In the genomic region with DNA sequence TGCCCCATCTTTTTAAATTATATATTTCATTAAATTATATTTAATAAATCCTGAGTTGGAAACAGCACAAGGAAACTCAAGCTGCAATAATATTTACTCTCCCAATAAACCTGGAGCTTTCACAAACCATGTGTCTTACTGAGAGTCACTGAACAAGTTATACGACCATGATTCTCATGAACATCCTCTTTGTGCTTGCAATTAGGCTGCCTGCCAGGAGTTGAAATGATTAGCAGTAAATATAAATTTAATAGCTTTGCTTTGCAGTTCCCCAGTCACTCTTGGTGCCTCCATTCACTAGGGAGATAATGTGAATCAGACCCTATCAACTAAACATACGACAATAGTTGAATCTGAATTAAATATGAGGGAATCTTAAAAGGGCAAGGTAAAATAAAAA, we compare ENCODE assay signal across 12 cellular contexts.
DNase-seq lines count a peak whose midpoint lies in the region; TF ChIP-seq lines count a peak whose summit lies in the region.
"Had no signal": no experiment of that assay in that cellular context is flagged by ENCODE, and none has a peak within 500 bp of the region (broad histone marks: within the 10 kb centered on the region; RNA-seq: fewer than 3 reads in every experiment).

No MANE protein-coding gene starts in this region.

- no peak overlapping the region for H3K4me3 Mint-ChIP-seq in activated naive CD4-positive, alpha-beta T cell treated with anti-CD3 and anti-CD28 coated beads for 36 hours
- H3K4me3 Mint-ChIP-seq: activated CD8-positive, alpha-beta T cell treated with anti-CD3 and anti-CD28 coated beads, Interleukin-2, amount 10 ng/mL, durations not matched to agents 7 days and 5 days; stimulated activated naive B cell treated with anti-CD40 and anti-IgM and Interleukin-4, amounts not matched to agents 10 μg/mL and 1 μg/mL and 100 μg/mL, for 72 hours had no signal

- H3K9me3 Mint-ChIP-seq in activated naive CD4-positive, alpha-beta T cell treated with anti-CD3 and anti-CD28 coated beads for 36 hours, result no peaks in the 10 kb centered on the region
- H3K9me3 Mint-ChIP-seq: stimulated activated naive B cell treated with anti-CD40 and anti-IgM and Interleukin-4, amounts not matched to agents 10 μg/mL and 1 μg/mL and 100 μg/mL, for 72 hours had no signal

- no peaks in the 10 kb centered on the region for H3K4me1 Mint-ChIP-seq in activated naive CD4-positive, alpha-beta T cell treated with anti-CD3 and anti-CD28 coated beads for 36 hours (ENCODE audit: low read depth)
- H3K4me1 Mint-ChIP-seq: stimulated activated naive B cell treated with anti-CD40 and anti-IgM and Interleukin-4, amounts not matched to agents 10 μg/mL and 1 μg/mL and 100 μg/mL, for 72 hours had no signal

- H3K4me3 ChIP-seq in coronary artery, result no peak overlapping the region
- H3K4me3 ChIP-seq: BLaER1 treated with 17β-estradiol and CSF1 and Interleukin-3, amounts not matched to agents 10 nM and 100 nM had no signal

- CTCF ChIA-PET in activated naive CD4-positive, alpha-beta T cell treated with anti-CD3 and anti-CD28 coated beads for 36 hours (lab: Charles Lee), result no interaction called here

- H3K27ac ChIP-seq in coronary artery, result no peak overlapping the region
- H3K27ac ChIP-seq: BLaER1 treated with 17β-estradiol and CSF1 and Interleukin-3, amounts not matched to agents 10 nM and 100 nM had no signal

- intact Hi-C loops in activated naive CD4-positive, alpha-beta T cell treated with anti-CD3 and anti-CD28 coated beads for 36 hours (cut with micrococcal nuclease), result no loop called here

- TF ChIP-seq CTCF in coronary artery (IDR thresholded peaks at IDR 0.05), result no peak

- no peaks in the 10 kb centered on the region for H3K36me3 Mint-ChIP-seq in activated naive CD4-positive, alpha-beta T cell treated with anti-CD3 and anti-CD28 coated beads for 36 hours (ENCODE audit: low read depth)
- H3K36me3 Mint-ChIP-seq: stimulated activated naive B cell treated with anti-CD40 and anti-IgM and Interleukin-4, amounts not matched to agents 10 μg/mL and 1 μg/mL and 100 μg/mL, for 72 hours had no signal

- no peaks in the 10 kb centered on the region for H3K27me3 Mint-ChIP-seq in activated naive CD4-positive, alpha-beta T cell treated with anti-CD3 and anti-CD28 coated beads for 36 hours (ENCODE audit: low read depth)
- H3K27me3 Mint-ChIP-seq: stimulated activated naive B cell treated with anti-CD40 and anti-IgM and Interleukin-4, amounts not matched to agents 10 μg/mL and 1 μg/mL and 100 μg/mL, for 72 hours had no signal

- H3K27ac Mint-ChIP-seq in activated naive CD4-positive, alpha-beta T cell treated with anti-CD3 and anti-CD28 coated beads for 36 hours, result no peak overlapping the region
- H3K27ac Mint-ChIP-seq: activated CD8-positive, alpha-beta T cell treated with anti-CD3 and anti-CD28 coated beads, Interleukin-2, amount 10 ng/mL, durations not matched to agents 7 days and 5 days; stimulated activated naive B cell treated with anti-CD40 and anti-IgM and Interleukin-4, amounts not matched to agents 10 μg/mL and 1 μg/mL and 100 μg/mL, for 72 hours had no signal

- DNase-seq in HT-29 (ENCODE audit: low spot score) (peak; percentile 37), NCI-H2081 (lab: John Stamatoyannopoulos, UW) (peak; percentile 75 to 96), NCI-H82 treated with DMSO at 0.1 percent for 48 hours (lab: John Stamatoyannopoulos, UW; ENCODE audit: unreplicated experiment) (peak; percentile 64), pons (ENCODE audit: low spot score) (peak; percentile 11), coronary artery (ENCODE audit: low spot score) (no peak)
- DNase-seq in activated naive CD4-positive, alpha-beta T cell treated with anti-CD3 and anti-CD28 coated beads for 36 hours, result no peak
- DNase-seq in activated naive CD4-positive, alpha-beta T cell (lab: John Stamatoyannopoulos, UW), result no peak
- DNase-seq: activated CD8-positive, alpha-beta T cell treated with anti-CD3 and anti-CD28 coated beads, Interleukin-2, amount 10 ng/mL, durations not matched to agents 7 days and 5 days; aorta; midbrain; stimulated activated naive B cell treated with anti-CD40 and anti-IgM and Interleukin-4, amounts not matched to agents 10 μg/mL and 1 μg/mL and 100 μg/mL, for 72 hours had no signal

Comparison
In these comparisons a context has a peak if more than half of its experiments do, and no peak if none do; other contexts are left out.
1. DNase-seq: peak in HT-29 (single experiment), NCI-H2081 (2 of 2), NCI-H82 treated with DMSO at 0.1 percent for 48 hours (single experiment) and pons (single experiment); none in activated naive CD4-positive, alpha-beta T cell treated with anti-CD3 and anti-CD28 coated beads for 36 hours (single experiment), coronary artery (single experiment) and activated naive CD4-positive, alpha-beta T cell (0 of 4).